In genomic region chr16:11022002-11022401, GRCh38 we compare ENCODE assay signal across 1 cellular context.
TF ChIP-seq lines count a peak whose summit lies in the region.

No MANE protein-coding gene starts in this region.

TF ChIP-seq in GM23338, 12 proteins besides CTCF, POLR2A, EP300 and RAD21 (continued from another document):
- TF ChIP-seq ZNF462 (CRISPR knock-in tag; IDR thresholded peaks at IDR 0.05) (no peak), ETS1 (IDR thresholded peaks at IDR 0.05) (no peak)
